Comparison of ENCODE assay signal across 2 cellular contexts in the genomic region with DNA sequence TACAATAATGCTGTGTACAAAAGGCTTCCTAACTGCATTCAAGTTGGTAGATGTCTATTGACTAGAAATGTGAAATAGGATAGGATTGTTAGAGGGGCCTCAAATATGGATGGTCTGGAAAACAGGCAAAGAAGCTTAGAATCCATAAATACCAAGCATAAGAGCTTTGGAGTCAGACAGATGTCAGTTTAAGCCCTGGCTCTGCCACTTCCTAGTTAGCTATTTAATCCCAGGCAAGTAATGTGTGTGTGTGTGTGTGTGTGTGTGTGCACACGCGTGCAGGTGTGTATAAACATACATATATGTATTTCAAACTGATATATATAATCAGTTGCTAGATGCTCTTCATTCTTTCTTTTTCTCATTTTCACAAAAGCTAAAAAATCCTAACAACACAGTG.
TF ChIP-seq lines count a peak whose summit lies in the region.

No MANE protein-coding gene starts in this region.

TF ChIP-seq in K562, 482 proteins besides CTCF, POLR2A, EP300 and RAD21 (continued from another document):
- TF ChIP-seq, protein P1, sequence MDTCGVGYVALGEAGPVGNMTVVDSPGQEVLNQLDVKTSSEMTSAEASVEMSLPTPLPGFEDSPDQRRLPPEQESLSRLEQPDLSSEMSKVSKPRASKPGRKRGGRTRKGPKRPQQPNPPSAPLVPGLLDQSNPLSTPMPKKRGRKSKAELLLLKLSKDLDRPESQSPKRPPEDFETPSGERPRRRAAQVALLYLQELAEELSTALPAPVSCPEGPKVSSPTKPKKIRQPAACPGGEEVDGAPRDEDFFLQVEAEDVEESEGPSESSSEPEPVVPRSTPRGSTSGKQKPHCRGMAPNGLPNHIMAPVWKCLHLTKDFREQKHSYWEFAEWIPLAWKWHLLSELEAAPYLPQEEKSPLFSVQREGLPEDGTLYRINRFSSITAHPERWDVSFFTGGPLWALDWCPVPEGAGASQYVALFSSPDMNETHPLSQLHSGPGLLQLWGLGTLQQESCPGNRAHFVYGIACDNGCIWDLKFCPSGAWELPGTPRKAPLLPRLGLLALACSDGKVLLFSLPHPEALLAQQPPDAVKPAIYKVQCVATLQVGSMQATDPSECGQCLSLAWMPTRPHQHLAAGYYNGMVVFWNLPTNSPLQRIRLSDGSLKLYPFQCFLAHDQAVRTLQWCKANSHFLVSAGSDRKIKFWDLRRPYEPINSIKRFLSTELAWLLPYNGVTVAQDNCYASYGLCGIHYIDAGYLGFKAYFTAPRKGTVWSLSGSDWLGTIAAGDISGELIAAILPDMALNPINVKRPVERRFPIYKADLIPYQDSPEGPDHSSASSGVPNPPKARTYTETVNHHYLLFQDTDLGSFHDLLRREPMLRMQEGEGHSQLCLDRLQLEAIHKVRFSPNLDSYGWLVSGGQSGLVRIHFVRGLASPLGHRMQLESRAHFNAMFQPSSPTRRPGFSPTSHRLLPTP (IDR thresholded peaks at IDR 0.05; ENCODE audit: borderline replicate concordance, extremely low read depth, insufficient read length) = no peak
- TF ChIP-seq RBM14 (IDR thresholded peaks at IDR 0.05; ENCODE audit: borderline replicate concordance, insufficient read depth, low read depth, low read length) (no peak), TAF1 (IDR thresholded peaks at IDR 0.05; ENCODE audit: control insufficient read depth, extremely low read depth, insufficient read depth, low read length, severe bottlenecking) (no peak), ZBTB1 (CRISPR knock-in tag; IDR thresholded peaks at IDR 0.05; ENCODE audit: borderline replicate concordance, low read depth) (no peak), ZSCAN32 (CRISPR knock-in tag; IDR thresholded peaks at IDR 0.05) (no peak), CREM (IDR thresholded peaks at IDR 0.05; ENCODE audit: low read depth) (no peak), ZNF830 (CRISPR knock-in tag; IDR thresholded peaks at IDR 0.05) (no peak), ARHGAP35 (IDR thresholded peaks at IDR 0.05; ENCODE audit: partially characterized antibody) (no peak), RFX5 (IDR thresholded peaks at IDR 0.05; ENCODE audit: low read depth, low read length) (no peak), JUNB (CRISPR knock-in tag; conservative IDR thresholded peaks at IDR 0.05) (no peak)
- TF ChIP-seq, protein P2, sequence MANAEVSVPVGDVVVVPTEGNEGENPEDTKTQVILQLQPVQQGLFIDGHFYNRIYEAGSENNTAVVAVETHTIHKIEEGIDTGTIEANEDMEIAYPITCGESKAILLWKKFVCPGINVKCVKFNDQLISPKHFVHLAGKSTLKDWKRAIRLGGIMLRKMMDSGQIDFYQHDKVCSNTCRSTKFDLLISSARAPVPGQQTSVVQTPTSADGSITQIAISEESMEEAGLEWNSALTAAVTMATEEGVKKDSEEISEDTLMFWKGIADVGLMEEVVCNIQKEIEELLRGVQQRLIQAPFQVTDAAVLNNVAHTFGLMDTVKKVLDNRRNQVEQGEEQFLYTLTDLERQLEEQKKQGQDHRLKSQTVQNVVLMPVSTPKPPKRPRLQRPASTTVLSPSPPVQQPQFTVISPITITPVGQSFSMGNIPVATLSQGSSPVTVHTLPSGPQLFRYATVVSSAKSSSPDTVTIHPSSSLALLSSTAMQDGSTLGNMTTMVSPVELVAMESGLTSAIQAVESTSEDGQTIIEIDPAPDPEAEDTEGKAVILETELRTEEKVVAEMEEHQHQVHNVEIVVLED (CRISPR knock-in tag; IDR thresholded peaks at IDR 0.05) = no peak
- TF ChIP-seq, protein P3, sequence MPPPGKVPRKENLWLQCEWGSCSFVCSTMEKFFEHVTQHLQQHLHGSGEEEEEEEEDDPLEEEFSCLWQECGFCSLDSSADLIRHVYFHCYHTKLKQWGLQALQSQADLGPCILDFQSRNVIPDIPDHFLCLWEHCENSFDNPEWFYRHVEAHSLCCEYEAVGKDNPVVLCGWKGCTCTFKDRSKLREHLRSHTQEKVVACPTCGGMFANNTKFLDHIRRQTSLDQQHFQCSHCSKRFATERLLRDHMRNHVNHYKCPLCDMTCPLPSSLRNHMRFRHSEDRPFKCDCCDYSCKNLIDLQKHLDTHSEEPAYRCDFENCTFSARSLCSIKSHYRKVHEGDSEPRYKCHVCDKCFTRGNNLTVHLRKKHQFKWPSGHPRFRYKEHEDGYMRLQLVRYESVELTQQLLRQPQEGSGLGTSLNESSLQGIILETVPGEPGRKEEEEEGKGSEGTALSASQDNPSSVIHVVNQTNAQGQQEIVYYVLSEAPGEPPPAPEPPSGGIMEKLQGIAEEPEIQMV (tag; conservative IDR thresholded peaks at IDR 0.05; ENCODE audit: low read depth) = no peak
- TF ChIP-seq, protein P4, sequence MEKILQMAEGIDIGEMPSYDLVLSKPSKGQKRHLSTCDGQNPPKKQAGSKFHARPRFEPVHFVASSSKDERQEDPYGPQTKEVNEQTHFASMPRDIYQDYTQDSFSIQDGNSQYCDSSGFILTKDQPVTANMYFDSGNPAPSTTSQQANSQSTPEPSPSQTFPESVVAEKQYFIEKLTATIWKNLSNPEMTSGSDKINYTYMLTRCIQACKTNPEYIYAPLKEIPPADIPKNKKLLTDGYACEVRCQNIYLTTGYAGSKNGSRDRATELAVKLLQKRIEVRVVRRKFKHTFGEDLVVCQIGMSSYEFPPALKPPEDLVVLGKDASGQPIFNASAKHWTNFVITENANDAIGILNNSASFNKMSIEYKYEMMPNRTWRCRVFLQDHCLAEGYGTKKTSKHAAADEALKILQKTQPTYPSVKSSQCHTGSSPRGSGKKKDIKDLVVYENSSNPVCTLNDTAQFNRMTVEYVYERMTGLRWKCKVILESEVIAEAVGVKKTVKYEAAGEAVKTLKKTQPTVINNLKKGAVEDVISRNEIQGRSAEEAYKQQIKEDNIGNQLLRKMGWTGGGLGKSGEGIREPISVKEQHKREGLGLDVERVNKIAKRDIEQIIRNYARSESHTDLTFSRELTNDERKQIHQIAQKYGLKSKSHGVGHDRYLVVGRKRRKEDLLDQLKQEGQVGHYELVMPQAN (IDR thresholded peaks at IDR 0.05; ENCODE audit: borderline replicate concordance) = no peak
- TF ChIP-seq, protein P5, sequence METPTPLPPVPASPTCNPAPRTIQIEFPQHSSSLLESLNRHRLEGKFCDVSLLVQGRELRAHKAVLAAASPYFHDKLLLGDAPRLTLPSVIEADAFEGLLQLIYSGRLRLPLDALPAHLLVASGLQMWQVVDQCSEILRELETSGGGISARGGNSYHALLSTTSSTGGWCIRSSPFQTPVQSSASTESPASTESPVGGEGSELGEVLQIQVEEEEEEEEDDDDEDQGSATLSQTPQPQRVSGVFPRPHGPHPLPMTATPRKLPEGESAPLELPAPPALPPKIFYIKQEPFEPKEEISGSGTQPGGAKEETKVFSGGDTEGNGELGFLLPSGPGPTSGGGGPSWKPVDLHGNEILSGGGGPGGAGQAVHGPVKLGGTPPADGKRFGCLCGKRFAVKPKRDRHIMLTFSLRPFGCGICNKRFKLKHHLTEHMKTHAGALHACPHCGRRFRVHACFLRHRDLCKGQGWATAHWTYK (CRISPR knock-in tag; IDR thresholded peaks at IDR 0.05) = no peak

TF ChIP-seq in SK-N-SH, 30 proteins besides CTCF, POLR2A, EP300 and RAD21 (continued from another document):
- TF ChIP-seq, protein P6, sequence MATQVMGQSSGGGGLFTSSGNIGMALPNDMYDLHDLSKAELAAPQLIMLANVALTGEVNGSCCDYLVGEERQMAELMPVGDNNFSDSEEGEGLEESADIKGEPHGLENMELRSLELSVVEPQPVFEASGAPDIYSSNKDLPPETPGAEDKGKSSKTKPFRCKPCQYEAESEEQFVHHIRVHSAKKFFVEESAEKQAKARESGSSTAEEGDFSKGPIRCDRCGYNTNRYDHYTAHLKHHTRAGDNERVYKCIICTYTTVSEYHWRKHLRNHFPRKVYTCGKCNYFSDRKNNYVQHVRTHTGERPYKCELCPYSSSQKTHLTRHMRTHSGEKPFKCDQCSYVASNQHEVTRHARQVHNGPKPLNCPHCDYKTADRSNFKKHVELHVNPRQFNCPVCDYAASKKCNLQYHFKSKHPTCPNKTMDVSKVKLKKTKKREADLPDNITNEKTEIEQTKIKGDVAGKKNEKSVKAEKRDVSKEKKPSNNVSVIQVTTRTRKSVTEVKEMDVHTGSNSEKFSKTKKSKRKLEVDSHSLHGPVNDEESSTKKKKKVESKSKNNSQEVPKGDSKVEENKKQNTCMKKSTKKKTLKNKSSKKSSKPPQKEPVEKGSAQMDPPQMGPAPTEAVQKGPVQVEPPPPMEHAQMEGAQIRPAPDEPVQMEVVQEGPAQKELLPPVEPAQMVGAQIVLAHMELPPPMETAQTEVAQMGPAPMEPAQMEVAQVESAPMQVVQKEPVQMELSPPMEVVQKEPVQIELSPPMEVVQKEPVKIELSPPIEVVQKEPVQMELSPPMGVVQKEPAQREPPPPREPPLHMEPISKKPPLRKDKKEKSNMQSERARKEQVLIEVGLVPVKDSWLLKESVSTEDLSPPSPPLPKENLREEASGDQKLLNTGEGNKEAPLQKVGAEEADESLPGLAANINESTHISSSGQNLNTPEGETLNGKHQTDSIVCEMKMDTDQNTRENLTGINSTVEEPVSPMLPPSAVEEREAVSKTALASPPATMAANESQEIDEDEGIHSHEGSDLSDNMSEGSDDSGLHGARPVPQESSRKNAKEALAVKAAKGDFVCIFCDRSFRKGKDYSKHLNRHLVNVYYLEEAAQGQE (IDR thresholded peaks at IDR 0.05; ENCODE audit: low read depth, low read length) = no peak
